ENCODE assay signal across 29 cellular contexts in the genomic region with DNA sequence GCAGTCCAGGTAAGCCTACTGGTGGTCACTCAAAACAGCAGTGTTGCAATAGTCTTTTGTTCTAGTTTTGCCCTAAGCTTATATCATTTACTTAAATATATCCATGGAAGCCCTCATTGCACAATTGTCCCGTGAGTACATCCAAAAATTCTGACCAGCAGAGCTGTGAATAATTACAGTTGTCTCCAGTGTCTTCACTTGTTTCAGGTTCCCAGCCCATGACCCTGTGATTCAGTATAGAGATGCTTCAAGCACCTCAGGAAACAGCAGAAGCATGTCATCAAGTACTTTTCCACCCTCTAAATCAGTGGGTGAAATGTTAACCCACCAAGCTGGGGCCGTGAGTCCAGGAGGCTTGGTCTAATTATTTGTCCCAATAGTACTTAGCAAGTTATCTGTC.
"Had no signal": no experiment of that assay in that cellular context is flagged by ENCODE, and none has a peak within 500 bp of the region (broad histone marks: within the 10 kb centered on the region; RNA-seq: fewer than 3 reads in every experiment).

No MANE protein-coding gene starts in this region.

- H3K4me1 Mint-ChIP-seq: activated CD4-positive, alpha-beta T cell treated with anti-CD3 and anti-CD28 coated beads for 36 hours; activated CD4-positive, alpha-beta T cell treated with anti-CD3 and anti-CD28 coated beads, Interleukin-2, amount 10 ng/mL, durations not matched to agents 7 days and 5 days; activated naive CD4-positive, alpha-beta T cell treated with anti-CD3 and anti-CD28 coated beads, Interleukin-2, amount 10 ng/mL, durations not matched to agents 7 days and 5 days; brain; WTC11 had no signal

- H3K36me3 ChIP-seq: adrenal gland, SJCRH30 had no signal

- H3K9me2 ChIP-seq: SK-N-SH had no signal

- H3K9ac ChIP-seq: SK-N-SH had no signal

- ATAC-seq: activated CD4-positive, alpha-beta T cell treated with anti-CD3 and anti-CD28 coated beads for 36 hours; activated CD4-positive, CD25-positive, alpha-beta regulatory T cell treated with anti-CD3 and anti-CD28 coated beads, Interleukin-2, amount 50 U/mL, for 24 hours; activated T-cell treated with anti-CD3 and anti-CD28 coated beads, Interleukin-2, amount 50 U/mL, for 4 hours; Panc1; WTC11 had no signal

- H3K27me3 Mint-ChIP-seq: activated CD4-positive, alpha-beta memory T cell treated with anti-CD3 and anti-CD28 coated beads for 36 hours; activated CD4-positive, alpha-beta T cell treated with anti-CD3 and anti-CD28 coated beads for 36 hours had no signal

- DNase-seq: activated CD4-positive, alpha-beta memory T cell treated with anti-CD3 and anti-CD28 coated beads for 36 hours; activated CD4-positive, alpha-beta T cell treated with anti-CD3 and anti-CD28 coated beads for 36 hours; activated CD4-positive, alpha-beta T cell treated with anti-CD3 and anti-CD28 coated beads, Interleukin-2, amount 10 ng/mL, durations not matched to agents 7 days and 5 days; activated CD8-positive, alpha-beta memory T cell treated with anti-CD3 and anti-CD28 coated beads, Interleukin-2, amount 50 U/mL, for 4 hours; activated gamma-delta T cell treated with Interleukin-2 at 50 U/mL for 16 hours; activated naive CD4-positive, alpha-beta T cell treated with anti-CD3 and anti-CD28 coated beads, Interleukin-2, amount 10 ng/mL, durations not matched to agents 7 days and 5 days; activated naive CD8-positive, alpha-beta T cell treated with anti-CD3 and anti-CD28 coated beads, Interleukin-2, amount 10 ng/mL, durations not matched to agents 7 days and 5 days; activated T-cell treated with anti-CD3 and anti-CD28 coated beads for 4 hours; activated T-cell treated with anti-CD3 and anti-CD28 coated beads, Interleukin-2, amount 50 U/mL, for 4 hours; adrenal gland; caudate nucleus; MM.1S; MV-4-11; NCI-H1092; NCI-H1436 treated with DMSO at 0.1 percent for 48 hours; NCI-H1694 treated with DMSO at 0.1 percent for 48 hours; NCI-H2029; NCI-H345; NCI-H524 treated with DMSO at 0.1 percent for 48 hours; SHP77; SJCRH30; SK-N-SH had no signal

- H3K4me3 ChIP-seq: adrenal gland, SJCRH30 had no signal

- H3K27ac Mint-ChIP-seq: activated CD4-positive, alpha-beta memory T cell treated with anti-CD3 and anti-CD28 coated beads for 36 hours; activated CD4-positive, alpha-beta T cell treated with anti-CD3 and anti-CD28 coated beads for 36 hours; activated CD4-positive, alpha-beta T cell treated with anti-CD3 and anti-CD28 coated beads, Interleukin-2, amount 10 ng/mL, durations not matched to agents 7 days and 5 days; activated naive CD4-positive, alpha-beta T cell treated with anti-CD3 and anti-CD28 coated beads, Interleukin-2, amount 10 ng/mL, durations not matched to agents 7 days and 5 days; activated naive CD8-positive, alpha-beta T cell treated with anti-CD3 and anti-CD28 coated beads, Interleukin-2, amount 10 ng/mL, durations not matched to agents 7 days and 5 days; activated T-helper 1 cell treated with anti-CD3 and anti-CD28 coated beads, Interleukin-12 subunit alpha, Interleukin-12 subunit beta, Interleukin-2, Interleukin-4 antibody, amounts not matched to agents 30 ng/mL and 10 ng/mL and 1 ng/mL, durations not matched to agents 14 hours and 24 hours and 36 hours; brain; T-helper 1 cell treated with Interleukin-12 subunit alpha and Interleukin-12 subunit beta and Interleukin-4 antibody, amounts not matched to agents 30 μg/mL and 1 μg/mL, for 36 hours; WTC11 had no signal

- H3K27ac ChIP-seq: adrenal gland, SJCRH30 had no signal

- H3K9me3 Mint-ChIP-seq: activated CD4-positive, alpha-beta memory T cell treated with anti-CD3 and anti-CD28 coated beads for 36 hours; activated CD4-positive, alpha-beta T cell treated with anti-CD3 and anti-CD28 coated beads, Interleukin-2, amount 10 ng/mL, durations not matched to agents 7 days and 5 days; activated naive CD4-positive, alpha-beta T cell treated with anti-CD3 and anti-CD28 coated beads, Interleukin-2, amount 10 ng/mL, durations not matched to agents 7 days and 5 days; activated naive CD8-positive, alpha-beta T cell treated with anti-CD3 and anti-CD28 coated beads, Interleukin-2, amount 10 ng/mL, durations not matched to agents 7 days and 5 days; activated T-cell treated with anti-CD3 and anti-CD28 coated beads, Interleukin-2, amount 50 U/mL, for 4 hours; activated T-helper 1 cell treated with anti-CD3 and anti-CD28 coated beads, Interleukin-12 subunit alpha, Interleukin-12 subunit beta, Interleukin-2, Interleukin-4 antibody, amounts not matched to agents 30 ng/mL and 10 ng/mL and 1 ng/mL, durations not matched to agents 14 hours and 24 hours and 36 hours; T-helper 1 cell treated with Interleukin-12 subunit alpha and Interleukin-12 subunit beta and Interleukin-4 antibody, amounts not matched to agents 30 μg/mL and 1 μg/mL, for 36 hours; T-helper 2 cell treated with Interferon-gamma antibody and Interleukin-4, amounts not matched to agents 5 μg/mL and 100 μg/mL, for 36 hours; WTC11 had no signal

- H3K9me3 ChIP-seq: adrenal gland, SJCRH30, SK-N-SH had no signal

- H3K36me3 Mint-ChIP-seq: activated CD4-positive, alpha-beta memory T cell treated with anti-CD3 and anti-CD28 coated beads for 36 hours; activated naive CD4-positive, alpha-beta T cell treated with anti-CD3 and anti-CD28 coated beads, Interleukin-2, amount 10 ng/mL, durations not matched to agents 7 days and 5 days; activated naive CD8-positive, alpha-beta T cell treated with anti-CD3 and anti-CD28 coated beads, Interleukin-2, amount 10 ng/mL, durations not matched to agents 7 days and 5 days; brain; WTC11 had no signal

- H3K4me2 ChIP-seq: SK-N-SH had no signal

- H3K27me3 ChIP-seq: SJCRH30 had no signal

- H3K4me3 Mint-ChIP-seq: activated CD4-positive, alpha-beta memory T cell treated with anti-CD3 and anti-CD28 coated beads for 36 hours; activated CD4-positive, alpha-beta T cell treated with anti-CD3 and anti-CD28 coated beads for 36 hours; activated CD4-positive, alpha-beta T cell treated with anti-CD3 and anti-CD28 coated beads, Interleukin-2, amount 10 ng/mL, durations not matched to agents 7 days and 5 days; activated naive CD4-positive, alpha-beta T cell treated with anti-CD3 and anti-CD28 coated beads, Interleukin-2, amount 10 ng/mL, durations not matched to agents 7 days and 5 days; activated naive CD8-positive, alpha-beta T cell treated with anti-CD3 and anti-CD28 coated beads, Interleukin-2, amount 10 ng/mL, durations not matched to agents 7 days and 5 days; activated T-cell treated with anti-CD3 and anti-CD28 coated beads, Interleukin-2, amount 50 U/mL, for 4 hours; activated T-helper 1 cell treated with anti-CD3 and anti-CD28 coated beads, Interleukin-12 subunit alpha, Interleukin-12 subunit beta, Interleukin-2, Interleukin-4 antibody, amounts not matched to agents 30 ng/mL and 10 ng/mL and 1 ng/mL, durations not matched to agents 14 hours and 24 hours and 36 hours; brain; T-helper 1 cell treated with Interleukin-12 subunit alpha and Interleukin-12 subunit beta and Interleukin-4 antibody, amounts not matched to agents 30 μg/mL and 1 μg/mL, for 36 hours; T-helper 2 cell treated with Interferon-gamma antibody and Interleukin-4, amounts not matched to agents 5 μg/mL and 100 μg/mL, for 36 hours; WTC11 had no signal

- H3K4me1 ChIP-seq: adrenal gland had no signal
